Comparison of ENCODE assay signal across 9 cellular contexts in genomic region chr11:119481667-119482400, GRCh38. TPM values are rescaled to one million over a fixed set of nuclear protein-coding genes. Genes with fewer than 3 reads are reported as not detected.
DNase-seq lines count a peak whose midpoint lies in the region; ATAC-seq and TF ChIP-seq lines count a peak whose summit lies in the region.
"Had no signal": no experiment of that assay in that cellular context is flagged by ENCODE, and none has a peak within 500 bp of the region (broad histone marks: within the 10 kb centered on the region; RNA-seq: fewer than 3 reads in every experiment).

No MANE protein-coding gene starts in this region.

- H3K36me3 Mint-ChIP-seq in activated T-cell treated with anti-CD3 and anti-CD28 coated beads, Interleukin-2, amount 50 U/mL, for 24 hours (ENCODE audit: low read depth): no peaks in the 10 kb centered on the region
- H3K36me3 Mint-ChIP-seq in WTC11: no peaks in the 10 kb centered on the region

- H3K27ac ChIP-seq in transverse colon: no peak overlapping the region
- H3K27ac ChIP-seq: sigmoid colon had no signal

- peaks cover 0 to 11% (median 2%) of the 10 kb centered on the region in 4 donors for H3K4me1 ChIP-seq in transverse colon

- no peak for TF ChIP-seq POLR2A in transverse colon (IDR thresholded peaks at IDR 0.05)

- H3K9me3 ChIP-seq in iPS-18c (ENCODE audit: control insufficient read depth, insufficient read depth, low read length) (no peaks in the 10 kb centered on the region), transverse colon (no peaks in the 10 kb centered on the region)
- H3K9me3 ChIP-seq: sigmoid colon had no signal

- peak overlapping the region; percentile 34; the same call in 1 of the 2 replicates for H3K4me3 ChIP-seq in iPS-18c (ENCODE audit: insufficient read depth, low read depth, low read length)
- no peak overlapping the region for H3K4me3 ChIP-seq in transverse colon
- H3K4me3 ChIP-seq: sigmoid colon had no signal

- no peaks in the 10 kb centered on the region for H3K27me3 ChIP-seq in transverse colon
- H3K27me3 ChIP-seq: sigmoid colon had no signal

- DNase-seq in activated T-cell treated with anti-CD3 and anti-CD28 coated beads, Interleukin-2, amount 50 U/mL, for 24 hours: peak; percentile 22
- DNase-seq in activated T-cell treated with anti-CD3 and anti-CD28 coated beads, Interleukin-2, amount 50 U/mL, for 1 hour: no peak
- no peak for DNase-seq in WTC11 (ENCODE audit: low spot score)
- DNase-seq in transverse colon: peak; percentile 7
- DNase-seq in NK-92 treated with Interleukin-12 subunit alpha and Interleukin-12 subunit beta, amount 100 ng/mL, for 24 hours (lab: John Stamatoyannopoulos, UW): no peak
- no peak for DNase-seq in A172 (ENCODE audit: low spot score)

- H3K27me3 Mint-ChIP-seq in activated T-cell treated with anti-CD3 and anti-CD28 coated beads, Interleukin-2, amount 50 U/mL, for 24 hours: peaks cover 24% of the 10 kb centered on the region
- H3K27me3 Mint-ChIP-seq in WTC11 (ENCODE audit: low read depth): peaks cover 13% of the 10 kb centered on the region

- in situ Hi-C loops in transverse colon (cut with MboI; ENCODE audit: low pct_ligation_motif_present in 1 of 4, low pct_unique_long_range_greater_than_20kb in 1 of 4, low sequenced_read_pairs in 3 of 4): loop anchor here in 3 of 4 donors (25.0 kb wide), 1 partner anchor 630 kb away; no protein-coding TSS in a partner anchor

- TF ChIP-seq EP300 in transverse colon (IDR thresholded peaks at IDR 0.05; ENCODE audit: low read depth): no peak

- TF ChIP-seq CTCF in WTC11 (IDR thresholded peaks at IDR 0.05) (no peak), transverse colon (IDR thresholded peaks at IDR 0.05) (no peak)

- POLR2A ChIA-PET in WTC11 (lab: Charles Lee): no interaction called here

- CTCF ChIA-PET in WTC11 (lab: Charles Lee): interaction anchor here (0.7 to 3.3 kb wide), 7 partner anchors 10 to 247 kb away, joined by 3 to 16 read pairs (median 4); partner anchors contain the start of genes NECTIN1 and USP2

- intact Hi-C loops in transverse colon (cut with DNase I; ENCODE audit: low total_unique reads): loop anchor here (5.0 to 10.0 kb wide), 2 partner anchors 263 to 625 kb away; no protein-coding TSS in a partner anchor

- H3K27ac Mint-ChIP-seq in activated T-cell treated with anti-CD3 and anti-CD28 coated beads, Interleukin-2, amount 50 U/mL, for 24 hours: no peak overlapping the region
- no peak overlapping the region for H3K27ac Mint-ChIP-seq in WTC11

- H3K36me3 ChIP-seq in transverse colon: no peaks in the 10 kb centered on the region
- H3K36me3 ChIP-seq: sigmoid colon had no signal

- H3K4me3 Mint-ChIP-seq in activated T-cell treated with anti-CD3 and anti-CD28 coated beads, Interleukin-2, amount 50 U/mL, for 24 hours: no peak overlapping the region
- peak overlapping the region; percentile 47 for H3K4me3 Mint-ChIP-seq in WTC11

- ATAC-seq in WTC11 (peak; percentile 31), HG02610 (IDR thresholded peaks at IDR 0.05; ENCODE audit: unreplicated experiment) (no peak)

- H3K4me1 Mint-ChIP-seq in activated T-cell treated with anti-CD3 and anti-CD28 coated beads, Interleukin-2, amount 50 U/mL, for 24 hours (ENCODE audit: low read depth): no peaks in the 10 kb centered on the region
- peaks cover 29% of the 10 kb centered on the region for H3K4me1 Mint-ChIP-seq in WTC11

- 48% methylated on average over 20 of the region's 22 CpGs; no CpG with 5 or more reads in 1 of the 2 donors for WGBS in transverse colon (ENCODE audit: low coverage in 1 of 2), 2 donors

- no peaks in the 10 kb centered on the region for H3K9me3 Mint-ChIP-seq in activated T-cell treated with anti-CD3 and anti-CD28 coated beads, Interleukin-2, amount 50 U/mL, for 24 hours
- H3K9me3 Mint-ChIP-seq in WTC11: peaks cover 9% of the 10 kb centered on the region

TF ChIP-seq in WTC11, 78 proteins besides CTCF, POLR2A, EP300 and RAD21:
- no peak for TF ChIP-seq NFE2L1 (CRISPR knock-in tag; IDR thresholded peaks at IDR 0.05)
- TF ChIP-seq HMGXB4 (CRISPR knock-in tag; IDR thresholded peaks at IDR 0.05): 0 out of 2 replicates have a peak, but pooled peaks have one; percentile 41
- TF ChIP-seq E2F4 (CRISPR knock-in tag; IDR thresholded peaks at IDR 0.05; ENCODE audit: borderline replicate concordance, low read depth): no peak
- no peak for TF ChIP-seq ATF3 (CRISPR knock-in tag; conservative IDR thresholded peaks at IDR 0.05)
- TF ChIP-seq ESRRA (CRISPR knock-in tag; IDR thresholded peaks at IDR 0.05; ENCODE audit: borderline replicate concordance): no peak
- 0 out of 2 replicates have a peak, but pooled peaks have one; percentile 14 for TF ChIP-seq FOXP1 (CRISPR knock-in tag; IDR thresholded peaks at IDR 0.05; ENCODE audit: borderline replicate concordance)

RNA-seq across cellular contexts. Expression of gene THY1, which starts 58.9 kb away (rescaled TPM):
- total RNA-seq in WTC11 (2021) (325 to 376 TPM (median 365 TPM) in 3 replicates), transverse colon (10 to 100 TPM in 3 of 4 donors, 1 to 10 TPM in 1; 5.6 to 17.6 (median 12.8) TPM)
- 276 and 329 TPM in 2 replicates for total RNA-seq in A172 (2014; rRNA removed; shearing (Covaris generic))

Comparison
In these comparisons a context has a peak if more than half of its experiments do, and no peak if none do; other contexts are left out.
1. DNase-seq: peak in activated T-cell treated with anti-CD3 and anti-CD28 coated beads, Interleukin-2, amount 50 U/mL, for 24 hours (single experiment) and transverse colon (single experiment); none in activated T-cell treated with anti-CD3 and anti-CD28 coated beads, Interleukin-2, amount 50 U/mL, for 1 hour (single experiment), WTC11 (single experiment), NK-92 treated with Interleukin-12 subunit alpha and Interleukin-12 subunit beta, amount 100 ng/mL, for 24 hours (single experiment) and A172 (single experiment).
2. RNA of gene THY1, which starts 58.9 kb away (total RNA-seq): 325 to 376 TPM in WTC11 and 276 to 329 TPM in A172; 5.6 to 17.6 TPM in transverse colon; every median in the first group is over 10 times any median in the second.